ENCODE assay signal across 13 cellular contexts in the genomic region with DNA sequence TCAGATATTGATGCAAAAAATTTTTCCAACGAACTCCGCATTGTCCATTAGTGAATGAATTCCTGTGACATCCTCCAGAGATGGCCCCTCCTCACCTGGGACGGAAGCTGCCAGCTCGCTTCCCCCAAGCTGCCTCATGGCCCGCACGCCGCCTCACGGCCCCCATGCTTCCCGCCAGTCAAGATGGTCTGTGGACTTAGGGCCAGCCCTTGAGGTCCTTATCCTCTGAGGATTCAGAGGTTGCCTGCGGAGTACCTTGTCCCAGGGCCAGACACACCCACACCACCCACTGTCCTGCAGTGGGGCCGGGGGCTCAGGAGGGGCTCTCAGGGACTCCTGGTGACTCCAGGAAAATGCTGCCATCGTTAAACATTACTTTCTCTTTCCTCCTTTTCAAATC.
"Had no signal": no experiment of that assay in that cellular context is flagged by ENCODE, and none has a peak within 500 bp of the region (broad histone marks: within the 10 kb centered on the region; RNA-seq: fewer than 3 reads in every experiment).

No MANE protein-coding gene starts in this region.

- ATAC-seq: activated CD4-positive, CD25-positive, alpha-beta regulatory T cell treated with anti-CD3 and anti-CD28 coated beads, Interleukin-2, amount 50 U/mL, for 24 hours; foreskin keratinocyte; natural killer cell treated with Interleukin-12 subunit alpha and Interleukin-12 subunit beta and Interleukin-15 and Interleukin-18, amount 100 ng/mL, for 72 hours; stimulated activated memory B cell treated with anti-CD40 and anti-IgM and Interleukin-4, amounts not matched to agents 10 μg/mL and 1 μg/mL and 100 μg/mL, for 72 hours had no signal

- H3K27ac ChIP-seq: ascending aorta, coronary artery, foreskin keratinocyte, transverse colon, vagina had no signal

- H3K27ac Mint-ChIP-seq: natural killer cell treated with Interleukin-12 subunit alpha and Interleukin-12 subunit beta and Interleukin-15 and Interleukin-18, amount 100 ng/mL, for 72 hours; stimulated activated memory B cell treated with anti-CD40 and anti-IgM and Interleukin-4, amounts not matched to agents 10 μg/mL and 1 μg/mL and 100 μg/mL, for 72 hours had no signal

- H3K4me1 Mint-ChIP-seq: immature natural killer cell had no signal

- H3K4me1 ChIP-seq: ascending aorta, foreskin keratinocyte had no signal

- H3K4me3 ChIP-seq: ascending aorta, coronary artery, transverse colon, vagina had no signal

- H3K9me3 ChIP-seq: ascending aorta, heart left ventricle, transverse colon, vagina had no signal

- DNase-seq: activated CD4-positive, alpha-beta T cell treated with anti-CD3 and anti-CD28 coated beads, Interleukin-2, amount 50 U/mL, for 1 hour; activated CD8-positive, alpha-beta memory T cell treated with anti-CD3 and anti-CD28 coated beads for 24 hours; effector CD4-positive, alpha-beta T cell; foreskin keratinocyte had no signal

- H3K27me3 ChIP-seq: ascending aorta, foreskin keratinocyte, heart left ventricle, transverse colon, vagina had no signal

- H3K27me3 Mint-ChIP-seq: natural killer cell treated with Interleukin-12 subunit alpha and Interleukin-12 subunit beta and Interleukin-15 and Interleukin-18, amount 100 ng/mL, for 72 hours; stimulated activated memory B cell treated with anti-CD40 and anti-IgM and Interleukin-4, amounts not matched to agents 10 μg/mL and 1 μg/mL and 100 μg/mL, for 72 hours had no signal

- H3K9me3 Mint-ChIP-seq: immature natural killer cell; natural killer cell treated with Interleukin-12 subunit alpha and Interleukin-12 subunit beta and Interleukin-15 and Interleukin-18, amount 100 ng/mL, for 72 hours; stimulated activated memory B cell treated with anti-CD40 and anti-IgM and Interleukin-4, amounts not matched to agents 10 μg/mL and 1 μg/mL and 100 μg/mL, for 72 hours had no signal

- H3K4me3 Mint-ChIP-seq: immature natural killer cell; natural killer cell treated with Interleukin-12 subunit alpha and Interleukin-12 subunit beta and Interleukin-15 and Interleukin-18, amount 100 ng/mL, for 72 hours; stimulated activated memory B cell treated with anti-CD40 and anti-IgM and Interleukin-4, amounts not matched to agents 10 μg/mL and 1 μg/mL and 100 μg/mL, for 72 hours had no signal
